In genomic region chr1:205350626-205351235, GRCh38 we compare ENCODE assay signal across 22 cellular contexts. TPM values are rescaled to one million over a fixed set of nuclear protein-coding genes. Genes with fewer than 3 reads are reported as not detected.
A peak's percentile ranks its signal among the peaks of the same experiment; 100 is the strongest.
DNase-seq lines count a peak whose midpoint lies in the region; ATAC-seq, FAIRE-seq and TF ChIP-seq lines count a peak whose summit lies in the region.
"Had no signal": no experiment of that assay in that cellular context is flagged by ENCODE, and none has a peak within 500 bp of the region (broad histone marks: within the 10 kb centered on the region; RNA-seq: fewer than 3 reads in every experiment).

No MANE protein-coding gene starts in this region.

- H3K27ac ChIP-seq in H1 (ENCODE audit: low read depth, low read length): no peak overlapping the region; the same call in 1 of the 2 replicates
- H3K27ac ChIP-seq: 22Rv1, foreskin keratinocyte, stomach had no signal

- POLR2A ChIA-PET in H1 (lab: Charles Lee; ENCODE audit: partially characterized antibody): interaction anchor here (0.7 to 1.8 kb wide), 10 partner anchors 18 to 174 kb away, joined by 3 to 6 read pairs (median 3); partner anchors contain the start of gene NUAK2

- peak overlapping the region; percentile 82 for H3K4ac ChIP-seq in H1 (replicated peaks; ENCODE audit: insufficient read length, low read depth, low read length)

- H3K4me1 Mint-ChIP-seq in neural crest cell: peaks cover 54% of the 10 kb centered on the region
- H3K4me1 Mint-ChIP-seq: activated CD4-positive, alpha-beta T cell treated with anti-CD3 and anti-CD28 coated beads, Interleukin-2, amount 10 ng/mL, durations not matched to agents 7 days and 5 days had no signal

- no peaks in the 10 kb centered on the region; a peak in 1 of 7 replicates for H3K27me3 ChIP-seq in H1 (replicated peaks in 1 of 4; ENCODE audit: control insufficient read depth in 3 of 4, extremely low read depth in 1 of 4, insufficient read depth in 3 of 4, low read length in 3 of 4)

- H3K79me1 ChIP-seq in H1 (ENCODE audit: low read depth, low read length): no peaks in the 10 kb centered on the region

- H2BK120ac ChIP-seq in H1 (replicated peaks; ENCODE audit: low read depth, low read length): peak overlapping the region; percentile 58

- peaks cover 10% of the 10 kb centered on the region for H3K27me3 Mint-ChIP-seq in neural crest cell (ENCODE audit: low read depth)

- 0 out of 7 replicates have a peak overlapping the region, but pooled peaks of 1 of the 4 experiments have one; percentile 28 for H3K9ac ChIP-seq in H1 (replicated peaks in 1 of 4; ENCODE audit: extremely low read depth in 1 of 4, low read depth in 3 of 4, low read length in 3 of 4)

- CTCF ChIA-PET in H1 (lab: Charles Lee; ENCODE audit: partially characterized antibody): interaction anchor here (0.6 to 67.1 kb wide), 22 partner anchors 14 to 209 kb away, joined by 3 to 2424 read pairs (median 4); partner anchors contain the start of gene BLACAT1

- ATAC-seq in GM19452 (IDR thresholded peaks at IDR 0.05; ENCODE audit: unreplicated experiment): no peak
- ATAC-seq: foreskin keratinocyte, GM12878 had no signal

- peak in 1 of 2 experiments; percentile 38; a peak in 1 of 3 replicates for TF ChIP-seq POLR2A in H1 (IDR thresholded peaks at IDR 0.05; ENCODE audit: control extremely low read depth in 1 of 2, low read depth in 2 of 2, low read length in 2 of 2)

- H2BK5ac ChIP-seq in H1 (ENCODE audit: low read depth, low read length): peak overlapping the region; percentile 98

- H2AFZ ChIP-seq in H1 (ENCODE audit: low read length): no peak overlapping the region

- H3K4me3 ChIP-seq in H1 (ENCODE audit: extremely low read depth in 1 of 4, insufficient read depth in 2 of 4, low read depth in 3 of 4, low read length in 4 of 4): peak overlapping the region in 1 of 4 experiments; percentile 17; a peak in 1 of 8 replicates
- H3K4me3 ChIP-seq: GM12878, stomach had no signal

- H3K23me2 ChIP-seq in H1 (ENCODE audit: low read depth, low read length): no peaks in the 10 kb centered on the region

- TF ChIP-seq CTCF in H1 (IDR thresholded peaks at IDR 0.05; ENCODE audit: control extremely low read depth in 1 of 3, insufficient read depth in 1 of 3, low read depth in 1 of 3, low read length in 3 of 3) (no peak), neural crest cell (conservative IDR thresholded peaks at IDR 0.05) (no peak)

- H3K9me3 ChIP-seq in H1 (ENCODE audit: insufficient read depth in 2 of 2, low read depth in 1 of 2, low read length in 1 of 2): no peaks in the 10 kb centered on the region
- H3K9me3 ChIP-seq: stomach had no signal

- H3K79me2 ChIP-seq in H1 (ENCODE audit: control insufficient read depth in 1 of 2, insufficient read depth in 2 of 2, low read length in 2 of 2): no peaks in the 10 kb centered on the region

- no peak overlapping the region for H3K14ac ChIP-seq in H1 (ENCODE audit: insufficient read length)

- DNase-seq in DMS79 treated with DMSO at 0.1 percent for 48 hours (lab: John Stamatoyannopoulos, UW): peak; percentile 30
- DNase-seq in DMS79 (lab: John Stamatoyannopoulos, UW): no peak
- DNase-seq in NCI-H2171 (lab: John Stamatoyannopoulos, UW): peak; percentile 76
- no peak for DNase-seq in H1 (ENCODE audit: low read depth in 1 of 2, low spot score in 2 of 2)
- no peak for DNase-seq in neural crest cell (ENCODE audit: low read depth, low spot score)
- no peak for DNase-seq in Kasumi-1 (lab: John Stamatoyannopoulos, UW)
- no peak for DNase-seq in NCI-H226
- DNase-seq: activated CD4-positive, alpha-beta T cell treated with anti-CD3 and anti-CD28 coated beads, Interleukin-2, amount 10 ng/mL, durations not matched to agents 7 days and 5 days; activated T-cell treated with anti-CD3 and anti-CD28 coated beads, Interleukin-2, amount 50 U/mL, for 24 hours; caudate nucleus; CD4-positive, CD25-positive, alpha-beta regulatory T cell; foreskin keratinocyte; HFFc6; NCI-H1105; SHP77 treated with DMSO at 0.1 percent for 48 hours; stimulated activated CD4-positive, alpha-beta T cell treated with anti-CD3 and anti-CD28 coated beads, Interleukin-12 subunit alpha, Interleukin-12 subunit beta, amount 100 ng/mL, for 4 hours; stomach; T1000 had no signal

- TF ChIP-seq RAD21 in H1 (IDR thresholded peaks at IDR 0.05 in 1 of 2, conservative IDR thresholded peaks at IDR 0.05 in 1 of 2; ENCODE audit: low read depth in 2 of 2, low read length in 2 of 2): no peak

- no peak overlapping the region for H4K8ac ChIP-seq in H1 (ENCODE audit: extremely low read depth, insufficient read depth, low read length)

- 43% methylated on average over 12 of the region's 12 CpGs; no CpG with 5 or more reads in 1 of the 2 experiments for WGBS in H1 (ENCODE audit: extremely low coverage in 1 of 2, insufficient coverage in 1 of 2, insufficient read length in 1 of 2, insufficient replicate concordance in 2 of 2, low coverage in 1 of 2, low lambda C conversion rate in 2 of 2, missing lambda C conversion rate in 1 of 2), 2 experiments

- H2BK15ac ChIP-seq in H1 (ENCODE audit: low read length): peak overlapping the region; percentile 100

- peak overlapping the region; percentile 47 to 66; a peak in 3 of 4 replicates for H3K4me2 ChIP-seq in H1 (ENCODE audit: insufficient read depth in 1 of 2, low read depth in 2 of 2, low read length in 2 of 2)

- no peak overlapping the region for H3K56ac ChIP-seq in H1 (replicated peaks; ENCODE audit: insufficient read length, low read depth, low read length)

- no peak overlapping the region for H3K23ac ChIP-seq in H1 (ENCODE audit: insufficient read length)

- peak overlapping the region; percentile 76 for H3K27ac Mint-ChIP-seq in neural crest cell (ENCODE audit: unreplicated experiment)
- H3K27ac Mint-ChIP-seq: activated CD4-positive, alpha-beta T cell treated with anti-CD3 and anti-CD28 coated beads, Interleukin-2, amount 10 ng/mL, durations not matched to agents 7 days and 5 days; activated T-cell treated with anti-CD3 and anti-CD28 coated beads, Interleukin-2, amount 50 U/mL, for 24 hours; CD4-positive, CD25-positive, alpha-beta regulatory T cell; HFFc6 had no signal

- H3K4me1 ChIP-seq in H1 (replicated peaks in 1 of 4; ENCODE audit: control insufficient read depth in 3 of 4, insufficient read depth in 4 of 4, low read length in 3 of 4): peaks cover 21 to 41% (median 27%) of the 10 kb centered on the region in 4 experiments
- H3K4me1 ChIP-seq: foreskin keratinocyte had no signal

- peak overlapping the region; percentile 98 for H4K91ac ChIP-seq in H1 (replicated peaks; ENCODE audit: insufficient read length, low read length)

- H2BK20ac ChIP-seq in H1 (ENCODE audit: low read length): peak overlapping the region; percentile 99

- H3K18ac ChIP-seq in H1 (ENCODE audit: extremely low read depth, low read length): peak overlapping the region; percentile 99

- TF ChIP-seq EP300 in H1 (IDR thresholded peaks at IDR 0.05; ENCODE audit: borderline replicate concordance in 1 of 2, low read depth in 2 of 2, low read length in 2 of 2): no peak

- H2AK5ac ChIP-seq in H1 (ENCODE audit: low read depth, low read length): 0 out of 2 replicates have a peak overlapping the region, but pooled peaks have one; percentile 61

- FAIRE-seq in H1 (lab: Jason Lieb, UNC): peak; percentile 36
- FAIRE-seq: GM12878, islet of Langerhans had no signal

- peak overlapping the region; percentile 86; the same call in 1 of the 2 replicates for H2BK12ac ChIP-seq in H1 (ENCODE audit: low read depth, low read length)

- H3K4me3 Mint-ChIP-seq in neural crest cell: peak overlapping the region; percentile 68
- H3K4me3 Mint-ChIP-seq: activated CD4-positive, alpha-beta T cell treated with anti-CD3 and anti-CD28 coated beads, Interleukin-2, amount 10 ng/mL, durations not matched to agents 7 days and 5 days; activated T-cell treated with anti-CD3 and anti-CD28 coated beads, Interleukin-2, amount 50 U/mL, for 24 hours; CD4-positive, CD25-positive, alpha-beta regulatory T cell; HFFc6 had no signal

- no peaks in the 10 kb centered on the region for H3K9me3 Mint-ChIP-seq in neural crest cell
- H3K9me3 Mint-ChIP-seq: activated CD4-positive, alpha-beta T cell treated with anti-CD3 and anti-CD28 coated beads, Interleukin-2, amount 10 ng/mL, durations not matched to agents 7 days and 5 days; activated T-cell treated with anti-CD3 and anti-CD28 coated beads, Interleukin-2, amount 50 U/mL, for 24 hours; CD4-positive, CD25-positive, alpha-beta regulatory T cell; HFFc6 had no signal

- H4K20me1 ChIP-seq in H1 (replicated peaks in 1 of 2; ENCODE audit: control insufficient read depth in 1 of 2, insufficient read depth in 2 of 2, low read length in 2 of 2): no peaks in the 10 kb centered on the region

- H3K36me3 Mint-ChIP-seq in neural crest cell (ENCODE audit: low read depth): no peaks in the 10 kb centered on the region
- H3K36me3 Mint-ChIP-seq: CD4-positive, CD25-positive, alpha-beta regulatory T cell had no signal

- H4K5ac ChIP-seq in H1 (ENCODE audit: insufficient read length, low read depth, low read length): peak overlapping the region; percentile 74

- no peaks in the 10 kb centered on the region for H3K36me3 ChIP-seq in H1 (ENCODE audit: control insufficient read depth in 2 of 4, insufficient read depth in 4 of 4, low read length in 3 of 4)
- H3K36me3 ChIP-seq: stomach had no signal

TF ChIP-seq in H1, 55 proteins besides CTCF, POLR2A, EP300 and RAD21:
- TF ChIP-seq SRF (IDR thresholded peaks at IDR 0.05; ENCODE audit: low read depth, low read length) (peak; percentile 87), HDAC2 (IDR thresholded peaks at IDR 0.05; ENCODE audit: borderline replicate concordance in 1 of 2, low read depth in 2 of 2, low read length in 2 of 2) (no peak)

RNA-seq across cellular contexts. Expression of gene KLHDC8A, which starts 6.0 kb away (rescaled TPM):
- total RNA-seq in H1 (2021; fragmentation: NEBNext Ultra II Directional; extraction: Animal tissue kit (Norgen Biotek cat#: 25700)): 2.5 and 3.4 TPM in 2 replicates
- 1.9 and 2.5 TPM in 2 replicates for polyA plus RNA-seq in H1 (2011; rRNA removed)
- 2.4 TPM for polyA plus RNA-seq in H1 (2011; cell fraction: cytosol; rRNA removed)
- 2.4 TPM for polyA plus RNA-seq in H1 (2011; cell fraction: nucleus; rRNA removed)
- 0.83 to 2.1 TPM (median 1.5 TPM) in 4 replicates for polyA plus RNA-seq in H1 (2012, experiment 1 of 2)
- polyA plus RNA-seq in H1 (2012, experiment 2 of 2): 1.4 TPM
- polyA plus RNA-seq in H1 (2013, experiment 1 of 2): 3.5 TPM
- 3.8 TPM for polyA plus RNA-seq in H1 (2013, experiment 2 of 2)
- 2.5 and 4.2 TPM in 2 replicates for polyA minus RNA-seq in H1 (2011; rRNA and poly(A)+ RNA removed)
- 1.4 TPM for polyA minus RNA-seq in H1 (2011; cell fraction: cytosol; rRNA and poly(A)+ RNA removed)
- polyA minus RNA-seq in H1 (2011; cell fraction: nucleus; rRNA and poly(A)+ RNA removed): 1.00 TPM
- 46.6 and 46.7 TPM in 2 replicates for total RNA-seq in neural crest cell
- total RNA-seq: activated CD4-positive, alpha-beta T cell treated with anti-CD3 and anti-CD28 coated beads, Interleukin-2, amount 10 ng/mL, durations not matched to agents 7 days and 5 days; CD4-positive, CD25-positive, alpha-beta regulatory T cell; foreskin keratinocyte; GM12878; HFFc6 had no signal
- polyA plus RNA-seq: foreskin keratinocyte, GM12878 had no signal

RNA-seq across cellular contexts. Expression of gene NUAK2, which starts 29.2 kb away (rescaled TPM):
- 12.7 and 12.9 TPM in 2 replicates for total RNA-seq in H1 (2021; fragmentation: NEBNext Ultra II Directional; extraction: Animal tissue kit (Norgen Biotek cat#: 25700))
- 9.4 and 14.5 TPM in 2 replicates for polyA plus RNA-seq in H1 (2011; rRNA removed)
- polyA plus RNA-seq in H1 (2011; cell fraction: cytosol; rRNA removed): 8.0 TPM
- polyA plus RNA-seq in H1 (2011; cell fraction: nucleus; rRNA removed): 13.3 TPM
- polyA plus RNA-seq in H1 (2012, experiment 1 of 2): 13.2 to 13.7 TPM (median 13.5 TPM) in 4 replicates
- polyA plus RNA-seq in H1 (2012, experiment 2 of 2): 12.2 TPM
- polyA plus RNA-seq in H1 (2013, experiment 1 of 2): 5.4 TPM
- polyA plus RNA-seq in H1 (2013, experiment 2 of 2): 5.1 TPM
- 12.4 and 13.8 TPM in 2 replicates for polyA minus RNA-seq in H1 (2011; rRNA and poly(A)+ RNA removed)
- polyA minus RNA-seq in H1 (2011; cell fraction: cytosol; rRNA and poly(A)+ RNA removed): 15.0 TPM
- polyA minus RNA-seq in H1 (2011; cell fraction: nucleus; rRNA and poly(A)+ RNA removed): 13.2 TPM
- total RNA-seq in neural crest cell: 14.7 and 15.4 TPM in 2 replicates

Comparison
In these comparisons a context has a peak if more than half of its experiments do, and no peak if none do; other contexts are left out.
1. DNase-seq: peak in DMS79 treated with DMSO at 0.1 percent for 48 hours (single experiment) and NCI-H2171 (single experiment); none in DMS79 (single experiment), H1 (0 of 2), neural crest cell (single experiment), Kasumi-1 (0 of 2) and NCI-H226 (single experiment).
2. RNA of gene KLHDC8A, which starts 6.0 kb away (total RNA-seq): 46.6 to 46.7 TPM in neural crest cell; 2.5 to 3.4 TPM in H1; every median in the first group is over 10 times any median in the second.